In the genomic region with DNA sequence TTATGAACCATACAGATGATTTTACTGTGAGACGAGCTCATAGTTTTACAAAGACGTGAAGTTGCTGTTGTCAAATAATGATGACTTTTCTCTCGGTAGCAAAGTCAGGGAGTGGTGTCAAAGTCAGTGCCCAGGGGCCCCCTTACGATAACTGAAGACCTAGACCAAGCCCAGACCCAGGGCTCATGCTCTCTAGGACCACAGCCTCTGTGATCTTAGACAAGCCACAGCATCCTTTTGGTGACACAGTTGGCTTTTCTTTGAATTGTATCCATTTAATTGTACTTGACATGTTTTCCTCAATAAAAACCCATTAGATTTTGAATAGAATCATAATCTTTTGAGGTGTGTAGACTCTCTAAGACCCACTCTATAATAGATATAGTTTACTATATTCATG, we compare ENCODE assay signal across 8 cellular contexts. TPM values are rescaled to one million over a fixed set of nuclear protein-coding genes. Genes with fewer than 3 reads are reported as not detected.
"Had no signal": no experiment of that assay in that cellular context is flagged by ENCODE, and none has a peak within 500 bp of the region (broad histone marks: within the 10 kb centered on the region; RNA-seq: fewer than 3 reads in every experiment).

No MANE protein-coding gene starts in this region.

- H3K4me3 Mint-ChIP-seq: GM23338, H9, HFFc6 had no signal

- ATAC-seq: GM23338, HCT116 had no signal

- H3K4me1 Mint-ChIP-seq: H9 had no signal

- DNase-seq: GM23248, GOT3, H7, H9, HCEC 1CT, HFFc6 had no signal

- H3K9me3 Mint-ChIP-seq: GM23338, H9, HFFc6 had no signal

- H3K27ac Mint-ChIP-seq: GM23338, H9, HFFc6 had no signal

RNA-seq across cellular contexts. Expression of a gene that starts 48.8 kb away (rescaled TPM):
- total RNA-seq: GM23248 had no signal
